In genomic region chr19:10812902-10813404, GRCh38 we compare ENCODE assay signal across 1 cellular context.
TF ChIP-seq lines count a peak whose summit lies in the region.

No MANE protein-coding gene starts in this region.

TF ChIP-seq in K562, 482 proteins besides CTCF, POLR2A, EP300 and RAD21 (continued from another document and continues in another):
- peak; percentile 98 for TF ChIP-seq ZNF592 (IDR thresholded peaks at IDR 0.05)
- peak; percentile 55 for TF ChIP-seq ZFX (CRISPR knock-in tag; IDR thresholded peaks at IDR 0.05)
- TF ChIP-seq NR4A1 (CRISPR knock-in tag; IDR thresholded peaks at IDR 0.05): peak; percentile 75; the same call in 1 of the 2 replicates
- TF ChIP-seq NR4A1 (tag; IDR thresholded peaks at IDR 0.05): no peak
- peak; percentile 53; the same call in 1 of the 2 replicates for TF ChIP-seq ZNF79 (CRISPR knock-in tag; IDR thresholded peaks at IDR 0.05; ENCODE audit: low read depth)
- TF ChIP-seq CREB3 (tag; conservative IDR thresholded peaks at IDR 0.05; ENCODE audit: low read depth): peak; percentile 81
- peak; percentile 34 for TF ChIP-seq TCF3 (CRISPR knock-in tag; IDR thresholded peaks at IDR 0.05)
- 0 out of 2 replicates have a peak, but pooled peaks have one; percentile 49 for TF ChIP-seq ZNF57 (CRISPR knock-in tag; IDR thresholded peaks at IDR 0.05)
- peak; percentile 60; the same call in 1 of the 2 replicates for TF ChIP-seq ZBTB2 (IDR thresholded peaks at IDR 0.05)
- peak in 1 of 2 experiments; percentile 63; a peak in 2 of 4 replicates for TF ChIP-seq RCOR1 (IDR thresholded peaks at IDR 0.05; ENCODE audit: borderline replicate concordance in 1 of 2, low read depth in 2 of 2, low read length in 2 of 2)
- no peak for TF ChIP-seq ZBED1 (IDR thresholded peaks at IDR 0.05)
- TF ChIP-seq ATF7 (IDR thresholded peaks at IDR 0.05): peak; percentile 54; the same call in 1 of the 2 replicates
- peak; percentile 35; the same call in 1 of the 2 replicates for TF ChIP-seq EHMT2 (IDR thresholded peaks at IDR 0.05)
- TF ChIP-seq ZNF395 (CRISPR knock-in tag; IDR thresholded peaks at IDR 0.05): peak; percentile 66; the same call in 1 of the 2 replicates
- 0 out of 2 replicates have a peak, but pooled peaks have one; percentile 45 for TF ChIP-seq ZNF589 (CRISPR knock-in tag; IDR thresholded peaks at IDR 0.05; ENCODE audit: low read depth)
- no peak for TF ChIP-seq HNRNPUL1 (IDR thresholded peaks at IDR 0.05; ENCODE audit: low read length)
- TF ChIP-seq ARNT (IDR thresholded peaks at IDR 0.05): 0 out of 4 replicates have a peak, but pooled peaks of 1 of the 2 experiments have one; percentile 21
- peak; percentile 55; the same call in 1 of the 2 replicates for TF ChIP-seq ELF4 (CRISPR knock-in tag; IDR thresholded peaks at IDR 0.05)
- peak; percentile 84 for TF ChIP-seq SPI1 (IDR thresholded peaks at IDR 0.05; ENCODE audit: borderline replicate concordance, low read depth, low read length)
- 0 out of 2 replicates have a peak, but pooled peaks have one; percentile 34 for TF ChIP-seq E2F3 (CRISPR knock-in tag; IDR thresholded peaks at IDR 0.05)
- TF ChIP-seq REST (CRISPR knock-in tag; IDR thresholded peaks at IDR 0.05; ENCODE audit: low read depth): 0 out of 2 replicates have a peak, but pooled peaks have one; percentile 23
- TF ChIP-seq TGIF2 (CRISPR knock-in tag; IDR thresholded peaks at IDR 0.05): no peak
- peak; percentile 40; the same call in 1 of the 2 replicates for TF ChIP-seq ZNF175 (CRISPR knock-in tag; IDR thresholded peaks at IDR 0.05; ENCODE audit: low read depth)
- peak; percentile 44; the same call in 1 of the 2 replicates for TF ChIP-seq ZBTB12 (CRISPR knock-in tag; IDR thresholded peaks at IDR 0.05)
- TF ChIP-seq SUPT5H (IDR thresholded peaks at IDR 0.05): 0 out of 2 replicates have a peak, but pooled peaks have one; percentile 30
- peak; percentile 63 for TF ChIP-seq PRDM10 (IDR thresholded peaks at IDR 0.05; ENCODE audit: partially characterized antibody)
- TF ChIP-seq MNT (conservative IDR thresholded peaks at IDR 0.05): 0 out of 4 replicates have a peak, but pooled peaks of 1 of the 2 experiments have one; percentile 33
- TF ChIP-seq RNF2 (IDR thresholded peaks at IDR 0.05): peak; percentile 67; the same call in 1 of the 2 replicates
- TF ChIP-seq CBFA2T3 (IDR thresholded peaks at IDR 0.05): no peak
- TF ChIP-seq TRIM24 (IDR thresholded peaks at IDR 0.05): 0 out of 4 replicates have a peak, but pooled peaks of 1 of the 2 experiments have one; percentile 43
- peak in 1 of 2 experiments; percentile 71; a peak in 1 of 4 replicates for TF ChIP-seq MLLT1 (IDR thresholded peaks at IDR 0.05)
- peak; percentile 69; the same call in 1 of the 2 replicates for TF ChIP-seq DMBX1 (CRISPR knock-in tag; IDR thresholded peaks at IDR 0.05; ENCODE audit: borderline replicate concordance)
- peak; percentile 66 for TF ChIP-seq ETV1 (tag; conservative IDR thresholded peaks at IDR 0.05; ENCODE audit: low read depth)
- TF ChIP-seq CREM (IDR thresholded peaks at IDR 0.05; ENCODE audit: low read depth): peak; percentile 79
- 0 out of 2 replicates have a peak, but pooled peaks have one; percentile 15 for TF ChIP-seq KLF1 (tag; IDR thresholded peaks at IDR 0.05)
